ENCODE assay signal across 1 cellular context in genomic region chr7:150983893-150984368, GRCh38.
TF ChIP-seq lines count a peak whose summit lies in the region.

No MANE protein-coding gene starts in this region.

TF ChIP-seq in K562, 482 proteins besides CTCF, POLR2A, EP300 and RAD21 (continued from another document and continues in another):
- TF ChIP-seq USF2 (CRISPR knock-in tag; IDR thresholded peaks at IDR 0.05) (no peak), ARID1B (IDR thresholded peaks at IDR 0.05) (no peak), CBFB (CRISPR knock-in tag; IDR thresholded peaks at IDR 0.05) (0 out of 2 replicates have a peak, but pooled peaks have one; percentile 34), ZFPM2 (CRISPR knock-in tag; IDR thresholded peaks at IDR 0.05) (0 out of 2 replicates have a peak, but pooled peaks have one; percentile 72), MEF2D (tag; conservative IDR thresholded peaks at IDR 0.05; ENCODE audit: low read depth) (no peak), ZKSCAN1 (IDR thresholded peaks at IDR 0.05; ENCODE audit: low read depth, low read length) (no peak), ESRRA (IDR thresholded peaks at IDR 0.05; ENCODE audit: borderline replicate concordance, low read depth) (no peak), ZNF311 (CRISPR knock-in tag; IDR thresholded peaks at IDR 0.05) (no peak), KDM1A (IDR thresholded peaks at IDR 0.05) (no peak), KDM5B (IDR thresholded peaks at IDR 0.05; ENCODE audit: insufficient replicate concordance, low read depth, low read length) (no peak), ZNF445 (CRISPR knock-in tag; IDR thresholded peaks at IDR 0.05; ENCODE audit: low read depth) (no peak), MAFK (IDR thresholded peaks at IDR 0.05; ENCODE audit: low read length) (peak; percentile 65), RBM34 (IDR thresholded peaks at IDR 0.05; ENCODE audit: borderline replicate concordance, insufficient read depth, low read length) (no peak), ZNF23 (CRISPR knock-in tag; IDR thresholded peaks at IDR 0.05) (no peak), ZNF174 (CRISPR knock-in tag; IDR thresholded peaks at IDR 0.05) (no peak), MAZ (CRISPR knock-in tag; conservative IDR thresholded peaks at IDR 0.05 in 1 of 2, IDR thresholded peaks at IDR 0.05 in 1 of 2) (peak in 1 of 2 experiments; percentile 71; a peak in 3 of 4 replicates), NR2C1 (IDR thresholded peaks at IDR 0.05) (no peak), NR2C1 (tag; IDR thresholded peaks at IDR 0.05) (0 out of 2 replicates have a peak, but pooled peaks have one; percentile 9), ZNF511 (CRISPR knock-in tag; IDR thresholded peaks at IDR 0.05) (peak; percentile 96), MCM3 (IDR thresholded peaks at IDR 0.05) (no peak), SAP30 (IDR thresholded peaks at IDR 0.05; ENCODE audit: borderline replicate concordance, insufficient read depth, low read depth, low read length, poor library complexity, severe bottlenecking) (no peak), SMAD2 (IDR thresholded peaks at IDR 0.05; ENCODE audit: low read depth, low read length) (no peak)
- TF ChIP-seq, protein P1, sequence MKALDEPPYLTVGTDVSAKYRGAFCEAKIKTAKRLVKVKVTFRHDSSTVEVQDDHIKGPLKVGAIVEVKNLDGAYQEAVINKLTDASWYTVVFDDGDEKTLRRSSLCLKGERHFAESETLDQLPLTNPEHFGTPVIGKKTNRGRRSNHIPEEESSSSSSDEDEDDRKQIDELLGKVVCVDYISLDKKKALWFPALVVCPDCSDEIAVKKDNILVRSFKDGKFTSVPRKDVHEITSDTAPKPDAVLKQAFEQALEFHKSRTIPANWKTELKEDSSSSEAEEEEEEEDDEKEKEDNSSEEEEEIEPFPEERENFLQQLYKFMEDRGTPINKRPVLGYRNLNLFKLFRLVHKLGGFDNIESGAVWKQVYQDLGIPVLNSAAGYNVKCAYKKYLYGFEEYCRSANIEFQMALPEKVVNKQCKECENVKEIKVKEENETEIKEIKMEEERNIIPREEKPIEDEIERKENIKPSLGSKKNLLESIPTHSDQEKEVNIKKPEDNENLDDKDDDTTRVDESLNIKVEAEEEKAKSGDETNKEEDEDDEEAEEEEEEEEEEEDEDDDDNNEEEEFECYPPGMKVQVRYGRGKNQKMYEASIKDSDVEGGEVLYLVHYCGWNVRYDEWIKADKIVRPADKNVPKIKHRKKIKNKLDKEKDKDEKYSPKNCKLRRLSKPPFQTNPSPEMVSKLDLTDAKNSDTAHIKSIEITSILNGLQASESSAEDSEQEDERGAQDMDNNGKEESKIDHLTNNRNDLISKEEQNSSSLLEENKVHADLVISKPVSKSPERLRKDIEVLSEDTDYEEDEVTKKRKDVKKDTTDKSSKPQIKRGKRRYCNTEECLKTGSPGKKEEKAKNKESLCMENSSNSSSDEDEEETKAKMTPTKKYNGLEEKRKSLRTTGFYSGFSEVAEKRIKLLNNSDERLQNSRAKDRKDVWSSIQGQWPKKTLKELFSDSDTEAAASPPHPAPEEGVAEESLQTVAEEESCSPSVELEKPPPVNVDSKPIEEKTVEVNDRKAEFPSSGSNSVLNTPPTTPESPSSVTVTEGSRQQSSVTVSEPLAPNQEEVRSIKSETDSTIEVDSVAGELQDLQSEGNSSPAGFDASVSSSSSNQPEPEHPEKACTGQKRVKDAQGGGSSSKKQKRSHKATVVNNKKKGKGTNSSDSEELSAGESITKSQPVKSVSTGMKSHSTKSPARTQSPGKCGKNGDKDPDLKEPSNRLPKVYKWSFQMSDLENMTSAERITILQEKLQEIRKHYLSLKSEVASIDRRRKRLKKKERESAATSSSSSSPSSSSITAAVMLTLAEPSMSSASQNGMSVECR (CRISPR knock-in tag; IDR thresholded peaks at IDR 0.05): peak; percentile 56
- TF ChIP-seq, protein P2, sequence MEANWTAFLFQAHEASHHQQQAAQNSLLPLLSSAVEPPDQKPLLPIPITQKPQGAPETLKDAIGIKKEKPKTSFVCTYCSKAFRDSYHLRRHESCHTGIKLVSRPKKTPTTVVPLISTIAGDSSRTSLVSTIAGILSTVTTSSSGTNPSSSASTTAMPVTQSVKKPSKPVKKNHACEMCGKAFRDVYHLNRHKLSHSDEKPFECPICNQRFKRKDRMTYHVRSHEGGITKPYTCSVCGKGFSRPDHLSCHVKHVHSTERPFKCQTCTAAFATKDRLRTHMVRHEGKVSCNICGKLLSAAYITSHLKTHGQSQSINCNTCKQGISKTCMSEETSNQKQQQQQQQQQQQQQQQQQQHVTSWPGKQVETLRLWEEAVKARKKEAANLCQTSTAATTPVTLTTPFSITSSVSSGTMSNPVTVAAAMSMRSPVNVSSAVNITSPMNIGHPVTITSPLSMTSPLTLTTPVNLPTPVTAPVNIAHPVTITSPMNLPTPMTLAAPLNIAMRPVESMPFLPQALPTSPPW (CRISPR knock-in tag; IDR thresholded peaks at IDR 0.05): peak; percentile 13; the same call in 1 of the 2 replicates
- TF ChIP-seq, protein P3, sequence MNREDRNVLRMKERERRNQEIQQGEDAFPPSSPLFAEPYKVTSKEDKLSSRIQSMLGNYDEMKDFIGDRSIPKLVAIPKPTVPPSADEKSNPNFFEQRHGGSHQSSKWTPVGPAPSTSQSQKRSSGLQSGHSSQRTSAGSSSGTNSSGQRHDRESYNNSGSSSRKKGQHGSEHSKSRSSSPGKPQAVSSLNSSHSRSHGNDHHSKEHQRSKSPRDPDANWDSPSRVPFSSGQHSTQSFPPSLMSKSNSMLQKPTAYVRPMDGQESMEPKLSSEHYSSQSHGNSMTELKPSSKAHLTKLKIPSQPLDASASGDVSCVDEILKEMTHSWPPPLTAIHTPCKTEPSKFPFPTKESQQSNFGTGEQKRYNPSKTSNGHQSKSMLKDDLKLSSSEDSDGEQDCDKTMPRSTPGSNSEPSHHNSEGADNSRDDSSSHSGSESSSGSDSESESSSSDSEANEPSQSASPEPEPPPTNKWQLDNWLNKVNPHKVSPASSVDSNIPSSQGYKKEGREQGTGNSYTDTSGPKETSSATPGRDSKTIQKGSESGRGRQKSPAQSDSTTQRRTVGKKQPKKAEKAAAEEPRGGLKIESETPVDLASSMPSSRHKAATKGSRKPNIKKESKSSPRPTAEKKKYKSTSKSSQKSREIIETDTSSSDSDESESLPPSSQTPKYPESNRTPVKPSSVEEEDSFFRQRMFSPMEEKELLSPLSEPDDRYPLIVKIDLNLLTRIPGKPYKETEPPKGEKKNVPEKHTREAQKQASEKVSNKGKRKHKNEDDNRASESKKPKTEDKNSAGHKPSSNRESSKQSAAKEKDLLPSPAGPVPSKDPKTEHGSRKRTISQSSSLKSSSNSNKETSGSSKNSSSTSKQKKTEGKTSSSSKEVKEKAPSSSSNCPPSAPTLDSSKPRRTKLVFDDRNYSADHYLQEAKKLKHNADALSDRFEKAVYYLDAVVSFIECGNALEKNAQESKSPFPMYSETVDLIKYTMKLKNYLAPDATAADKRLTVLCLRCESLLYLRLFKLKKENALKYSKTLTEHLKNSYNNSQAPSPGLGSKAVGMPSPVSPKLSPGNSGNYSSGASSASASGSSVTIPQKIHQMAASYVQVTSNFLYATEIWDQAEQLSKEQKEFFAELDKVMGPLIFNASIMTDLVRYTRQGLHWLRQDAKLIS (CRISPR knock-in tag; IDR thresholded peaks at IDR 0.05): peak; percentile 41; the same call in 1 of the 2 replicates
- TF ChIP-seq, protein P4, sequence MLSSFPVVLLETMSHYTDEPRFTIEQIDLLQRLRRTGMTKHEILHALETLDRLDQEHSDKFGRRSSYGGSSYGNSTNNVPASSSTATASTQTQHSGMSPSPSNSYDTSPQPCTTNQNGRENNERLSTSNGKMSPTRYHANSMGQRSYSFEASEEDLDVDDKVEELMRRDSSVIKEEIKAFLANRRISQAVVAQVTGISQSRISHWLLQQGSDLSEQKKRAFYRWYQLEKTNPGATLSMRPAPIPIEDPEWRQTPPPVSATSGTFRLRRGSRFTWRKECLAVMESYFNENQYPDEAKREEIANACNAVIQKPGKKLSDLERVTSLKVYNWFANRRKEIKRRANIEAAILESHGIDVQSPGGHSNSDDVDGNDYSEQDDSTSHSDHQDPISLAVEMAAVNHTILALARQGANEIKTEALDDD (IDR thresholded peaks at IDR 0.05): no peak
- TF ChIP-seq, protein P5, sequence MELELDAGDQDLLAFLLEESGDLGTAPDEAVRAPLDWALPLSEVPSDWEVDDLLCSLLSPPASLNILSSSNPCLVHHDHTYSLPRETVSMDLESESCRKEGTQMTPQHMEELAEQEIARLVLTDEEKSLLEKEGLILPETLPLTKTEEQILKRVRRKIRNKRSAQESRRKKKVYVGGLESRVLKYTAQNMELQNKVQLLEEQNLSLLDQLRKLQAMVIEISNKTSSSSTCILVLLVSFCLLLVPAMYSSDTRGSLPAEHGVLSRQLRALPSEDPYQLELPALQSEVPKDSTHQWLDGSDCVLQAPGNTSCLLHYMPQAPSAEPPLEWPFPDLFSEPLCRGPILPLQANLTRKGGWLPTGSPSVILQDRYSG (tag; conservative IDR thresholded peaks at IDR 0.05; ENCODE audit: low read depth): peak; percentile 66
- TF ChIP-seq, protein P6, sequence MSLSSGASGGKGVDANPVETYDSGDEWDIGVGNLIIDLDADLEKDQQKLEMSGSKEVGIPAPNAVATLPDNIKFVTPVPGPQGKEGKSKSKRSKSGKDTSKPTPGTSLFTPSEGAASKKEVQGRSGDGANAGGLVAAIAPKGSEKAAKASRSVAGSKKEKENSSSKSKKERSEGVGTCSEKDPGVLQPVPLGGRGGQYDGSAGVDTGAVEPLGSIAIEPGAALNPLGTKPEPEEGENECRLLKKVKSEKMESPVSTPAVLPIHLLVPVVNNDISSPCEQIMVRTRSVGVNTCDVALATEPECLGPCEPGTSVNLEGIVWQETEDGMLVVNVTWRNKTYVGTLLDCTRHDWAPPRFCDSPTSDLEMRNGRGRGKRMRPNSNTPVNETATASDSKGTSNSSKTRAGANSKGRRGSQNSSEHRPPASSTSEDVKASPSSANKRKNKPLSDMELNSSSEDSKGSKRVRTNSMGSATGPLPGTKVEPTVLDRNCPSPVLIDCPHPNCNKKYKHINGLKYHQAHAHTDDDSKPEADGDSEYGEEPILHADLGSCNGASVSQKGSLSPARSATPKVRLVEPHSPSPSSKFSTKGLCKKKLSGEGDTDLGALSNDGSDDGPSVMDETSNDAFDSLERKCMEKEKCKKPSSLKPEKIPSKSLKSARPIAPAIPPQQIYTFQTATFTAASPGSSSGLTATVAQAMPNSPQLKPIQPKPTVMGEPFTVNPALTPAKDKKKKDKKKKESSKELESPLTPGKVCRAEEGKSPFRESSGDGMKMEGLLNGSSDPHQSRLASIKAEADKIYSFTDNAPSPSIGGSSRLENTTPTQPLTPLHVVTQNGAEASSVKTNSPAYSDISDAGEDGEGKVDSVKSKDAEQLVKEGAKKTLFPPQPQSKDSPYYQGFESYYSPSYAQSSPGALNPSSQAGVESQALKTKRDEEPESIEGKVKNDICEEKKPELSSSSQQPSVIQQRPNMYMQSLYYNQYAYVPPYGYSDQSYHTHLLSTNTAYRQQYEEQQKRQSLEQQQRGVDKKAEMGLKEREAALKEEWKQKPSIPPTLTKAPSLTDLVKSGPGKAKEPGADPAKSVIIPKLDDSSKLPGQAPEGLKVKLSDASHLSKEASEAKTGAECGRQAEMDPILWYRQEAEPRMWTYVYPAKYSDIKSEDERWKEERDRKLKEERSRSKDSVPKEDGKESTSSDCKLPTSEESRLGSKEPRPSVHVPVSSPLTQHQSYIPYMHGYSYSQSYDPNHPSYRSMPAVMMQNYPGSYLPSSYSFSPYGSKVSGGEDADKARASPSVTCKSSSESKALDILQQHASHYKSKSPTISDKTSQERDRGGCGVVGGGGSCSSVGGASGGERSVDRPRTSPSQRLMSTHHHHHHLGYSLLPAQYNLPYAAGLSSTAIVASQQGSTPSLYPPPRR (CRISPR knock-in tag; IDR thresholded peaks at IDR 0.05; ENCODE audit: borderline replicate concordance): peak; percentile 65; the same call in 1 of the 2 replicates
- TF ChIP-seq, protein P7, sequence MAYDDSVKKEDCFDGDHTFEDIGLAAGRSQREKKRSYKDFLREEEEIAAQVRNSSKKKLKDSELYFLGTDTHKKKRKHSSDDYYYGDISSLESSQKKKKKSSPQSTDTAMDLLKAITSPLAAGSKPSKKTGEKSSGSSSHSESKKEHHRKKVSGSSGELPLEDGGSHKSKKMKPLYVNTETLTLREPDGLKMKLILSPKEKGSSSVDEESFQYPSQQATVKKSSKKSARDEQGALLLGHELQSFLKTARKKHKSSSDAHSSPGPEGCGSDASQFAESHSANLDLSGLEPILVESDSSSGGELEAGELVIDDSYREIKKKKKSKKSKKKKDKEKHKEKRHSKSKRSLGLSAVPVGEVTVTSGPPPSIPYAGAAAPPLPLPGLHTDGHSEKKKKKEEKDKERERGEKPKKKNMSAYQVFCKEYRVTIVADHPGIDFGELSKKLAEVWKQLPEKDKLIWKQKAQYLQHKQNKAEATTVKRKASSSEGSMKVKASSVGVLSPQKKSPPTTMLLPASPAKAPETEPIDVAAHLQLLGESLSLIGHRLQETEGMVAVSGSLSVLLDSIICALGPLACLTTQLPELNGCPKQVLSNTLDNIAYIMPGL (CRISPR knock-in tag; IDR thresholded peaks at IDR 0.05): peak; percentile 61; the same call in 1 of the 2 replicates
- TF ChIP-seq, protein P8, sequence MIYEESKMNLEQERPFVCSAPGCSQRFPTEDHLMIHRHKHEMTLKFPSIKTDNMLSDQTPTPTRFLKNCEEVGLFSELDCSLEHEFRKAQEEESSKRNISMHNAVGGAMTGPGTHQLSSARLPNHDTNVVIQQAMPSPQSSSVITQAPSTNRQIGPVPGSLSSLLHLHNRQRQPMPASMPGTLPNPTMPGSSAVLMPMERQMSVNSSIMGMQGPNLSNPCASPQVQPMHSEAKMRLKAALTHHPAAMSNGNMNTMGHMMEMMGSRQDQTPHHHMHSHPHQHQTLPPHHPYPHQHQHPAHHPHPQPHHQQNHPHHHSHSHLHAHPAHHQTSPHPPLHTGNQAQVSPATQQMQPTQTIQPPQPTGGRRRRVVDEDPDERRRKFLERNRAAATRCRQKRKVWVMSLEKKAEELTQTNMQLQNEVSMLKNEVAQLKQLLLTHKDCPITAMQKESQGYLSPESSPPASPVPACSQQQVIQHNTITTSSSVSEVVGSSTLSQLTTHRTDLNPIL (CRISPR knock-in tag; IDR thresholded peaks at IDR 0.05): no peak
- TF ChIP-seq, protein P9, sequence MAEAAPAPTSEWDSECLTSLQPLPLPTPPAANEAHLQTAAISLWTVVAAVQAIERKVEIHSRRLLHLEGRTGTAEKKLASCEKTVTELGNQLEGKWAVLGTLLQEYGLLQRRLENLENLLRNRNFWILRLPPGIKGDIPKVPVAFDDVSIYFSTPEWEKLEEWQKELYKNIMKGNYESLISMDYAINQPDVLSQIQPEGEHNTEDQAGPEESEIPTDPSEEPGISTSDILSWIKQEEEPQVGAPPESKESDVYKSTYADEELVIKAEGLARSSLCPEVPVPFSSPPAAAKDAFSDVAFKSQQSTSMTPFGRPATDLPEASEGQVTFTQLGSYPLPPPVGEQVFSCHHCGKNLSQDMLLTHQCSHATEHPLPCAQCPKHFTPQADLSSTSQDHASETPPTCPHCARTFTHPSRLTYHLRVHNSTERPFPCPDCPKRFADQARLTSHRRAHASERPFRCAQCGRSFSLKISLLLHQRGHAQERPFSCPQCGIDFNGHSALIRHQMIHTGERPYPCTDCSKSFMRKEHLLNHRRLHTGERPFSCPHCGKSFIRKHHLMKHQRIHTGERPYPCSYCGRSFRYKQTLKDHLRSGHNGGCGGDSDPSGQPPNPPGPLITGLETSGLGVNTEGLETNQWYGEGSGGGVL (CRISPR knock-in tag; IDR thresholded peaks at IDR 0.05): no peak
